9 cellular contexts compared by ENCODE assay signal in genomic region chr12:3996322-3996721, GRCh38.
"Had no signal": no experiment of that assay in that cellular context is flagged by ENCODE, and none has a peak within 500 bp of the region (broad histone marks: within the 10 kb centered on the region; RNA-seq: fewer than 3 reads in every experiment).

No MANE protein-coding gene starts in this region.

- H3K9me3 Mint-ChIP-seq: activated T-helper 2 cell treated with anti-CD3 and anti-CD28 coated beads, Interferon-gamma antibody, Interleukin-2, Interleukin-4, amounts not matched to agents 10 μg/mL and 5 μg/mL and 100 μg/mL, durations not matched to agents 14 hours and 24 hours and 36 hours; immature natural killer cell had no signal

- H3K27ac Mint-ChIP-seq: activated T-helper 2 cell treated with anti-CD3 and anti-CD28 coated beads, Interferon-gamma antibody, Interleukin-2, Interleukin-4, amounts not matched to agents 10 μg/mL and 5 μg/mL and 100 μg/mL, durations not matched to agents 14 hours and 24 hours and 36 hours had no signal

- H3K9me3 ChIP-seq: body of pancreas, thyroid gland, vagina had no signal

- FAIRE-seq: small intestine had no signal

- H3K27ac ChIP-seq: thyroid gland, vagina had no signal

- H3K36me3 Mint-ChIP-seq: activated naive CD4-positive, alpha-beta T cell treated with anti-CD3 and anti-CD28 coated beads, Interleukin-2, amount 50 U/mL, for 72 hours; immature natural killer cell had no signal

- DNase-seq: activated CD8-positive, alpha-beta memory T cell treated with anti-CD3 and anti-CD28 coated beads for 24 hours had no signal

- H3K27me3 ChIP-seq: body of pancreas, thyroid gland, vagina had no signal

- H3K4me3 Mint-ChIP-seq: immature natural killer cell had no signal

- ATAC-seq: body of pancreas had no signal

- H3K4me3 ChIP-seq: body of pancreas, lung, thyroid gland, vagina had no signal

- H3K4me1 ChIP-seq: vagina had no signal

- H3K36me3 ChIP-seq: thyroid gland, vagina had no signal
